Comparison of ENCODE assay signal across 27 cellular contexts in genomic region chr20:3282271-3283221, GRCh38. TPM values are rescaled to one million over a fixed set of nuclear protein-coding genes. Genes with fewer than 3 reads are reported as not detected.
A peak's percentile ranks its signal among the peaks of the same experiment; 100 is the strongest.
DNase-seq lines count a peak whose midpoint lies in the region; ATAC-seq and TF ChIP-seq lines count a peak whose summit lies in the region.
"Had no signal": no experiment of that assay in that cellular context is flagged by ENCODE, and none has a peak within 500 bp of the region (broad histone marks: within the 10 kb centered on the region; RNA-seq: fewer than 3 reads in every experiment).

No MANE protein-coding gene starts in this region.

- H2AFZ ChIP-seq in hepatocyte: no peak overlapping the region

- no TSS peak for BruUV-seq in Caco-2 (replicated peaks; lab: Mats Ljungman, UMichigan)

- peak overlapping the region; percentile 22 for H3K27ac Mint-ChIP-seq in Caco-2 (ENCODE audit: unreplicated experiment)
- peak overlapping the region; percentile 17 for H3K27ac Mint-ChIP-seq in mesothelial cell of epicardium
- H3K27ac Mint-ChIP-seq: activated CD8-positive, alpha-beta T cell treated with anti-CD3 and anti-CD28 coated beads, Interleukin-2, amount 10 ng/mL, durations not matched to agents 7 days and 5 days; dendritic cell treated with granulocyte-macrophage colony-stimulating factor and Interleukin-4, amounts not matched to agents 40 ng/mL and 50 ng/mL, for 4 days had no signal

- peaks cover 7% of the 10 kb centered on the region for H3K4me1 Mint-ChIP-seq in Caco-2 (ENCODE audit: low read depth, unreplicated experiment)
- H3K4me1 Mint-ChIP-seq in mesothelial cell of epicardium: peaks cover 9% of the 10 kb centered on the region
- H3K4me1 Mint-ChIP-seq: naive B cell had no signal

- CTCF ChIA-PET in Caco-2 (lab: Charles Lee): no interaction called here

- no peaks in the 10 kb centered on the region for H3K9me3 ChIP-seq in Caco-2
- H3K9me3 ChIP-seq in hepatocyte (ENCODE audit: low read depth): no peaks in the 10 kb centered on the region
- H3K9me3 ChIP-seq: adrenal gland; BLaER1 treated with 17β-estradiol and CSF1 and Interleukin-3, amounts not matched to agents 10 nM and 100 nM; HAP-1; stomach; transverse colon had no signal

- H3K4me3 Mint-ChIP-seq in Caco-2 (ENCODE audit: unreplicated experiment) (no peak overlapping the region), mesothelial cell of epicardium (no peak overlapping the region)
- H3K4me3 Mint-ChIP-seq: activated CD8-positive, alpha-beta T cell treated with anti-CD3 and anti-CD28 coated beads, Interleukin-2, amount 10 ng/mL, durations not matched to agents 7 days and 5 days; dendritic cell treated with granulocyte-macrophage colony-stimulating factor and Interleukin-4, amounts not matched to agents 40 ng/mL and 50 ng/mL, for 4 days had no signal

- peak overlapping the region; percentile 63 for H3K27ac ChIP-seq in hepatocyte
- H3K27ac ChIP-seq: adrenal gland; BLaER1 treated with 17β-estradiol and CSF1 and Interleukin-3, amounts not matched to agents 10 nM and 100 nM; stomach; transverse colon had no signal

- H3K4me3 ChIP-seq in Caco-2 (ENCODE audit: low read depth, low read length) (no peak overlapping the region), hepatocyte (no peak overlapping the region)
- H3K4me3 ChIP-seq: adrenal gland; BLaER1 treated with 17β-estradiol and CSF1 and Interleukin-3, amounts not matched to agents 10 nM and 100 nM; HAP-1; stomach; transverse colon had no signal

- no peaks in the 10 kb centered on the region for H3K4me1 ChIP-seq in Caco-2
- H3K4me1 ChIP-seq in hepatocyte (ENCODE audit: insufficient read depth): no peaks in the 10 kb centered on the region
- H3K4me1 ChIP-seq: adrenal gland, HAP-1, stomach, transverse colon had no signal

- POLR2A ChIA-PET in Caco-2 (lab: Charles Lee): interaction anchor here (0.5 kb wide), 1 partner anchor 19 kb away, joined by 3 read pairs; no protein-coding TSS in a partner anchor

- no peaks in the 10 kb centered on the region; the same call in 1 of the 2 replicates for H3K27me3 ChIP-seq in Caco-2 (replicated peaks; ENCODE audit: control insufficient read depth, insufficient read depth, low read length)
- no peaks in the 10 kb centered on the region for H3K27me3 ChIP-seq in hepatocyte
- H3K27me3 ChIP-seq: adrenal gland; BLaER1 treated with 17β-estradiol and CSF1 and Interleukin-3, amounts not matched to agents 10 nM and 100 nM; stomach; transverse colon had no signal

- no peak overlapping the region for H3K4me2 ChIP-seq in hepatocyte

- peak; percentile 13 to 43 for DNase-seq in Caco-2
- DNase-seq in SK-N-DZ (ENCODE audit: low spot score): peak; percentile 16
- no peak for DNase-seq in hepatocyte (ENCODE audit: low spot score)
- no peak for DNase-seq in mesothelial cell of epicardium (ENCODE audit: low spot score in 2 of 2, unreplicated experiment in 2 of 2)
- DNase-seq in activated CD4-positive, alpha-beta T cell treated with anti-CD3 and anti-CD28 coated beads for 48 hours: no peak
- no peak for DNase-seq in GDM1 (lab: John Stamatoyannopoulos, UW)
- DNase-seq: activated CD8-positive, alpha-beta T cell treated with anti-CD3 and anti-CD28 coated beads, Interleukin-2, amount 10 ng/mL, durations not matched to agents 7 days and 5 days; activated gamma-delta T cell treated with Interleukin-2 at 50 U/mL for 16 hours; activated T-cell treated with anti-CD3 and anti-CD28 coated beads, Interleukin-2, amount 50 U/mL, for 1 hour; EL; head of caudate nucleus; KBM-7; naive B cell; NCI-H1694; NCI-H446; right cardiac atrium; stimulated activated CD4-positive, alpha-beta T cell treated with anti-CD3 and anti-CD28 coated beads, Interleukin-12 subunit alpha, Interleukin-12 subunit beta, amount 100 ng/mL, for 4 hours; stomach; transverse colon had no signal

- no peaks in the 10 kb centered on the region for H3K79me2 ChIP-seq in hepatocyte

- no peaks in the 10 kb centered on the region for H4K20me1 ChIP-seq in hepatocyte (ENCODE audit: insufficient read depth, poor library complexity, severe bottlenecking)

- 90% methylated on average over 6 of the region's 6 CpGs for WGBS in hepatocyte (ENCODE audit: low lambda C conversion rate, missing lambda C conversion rate)

- no peaks in the 10 kb centered on the region for H3K36me3 Mint-ChIP-seq in Caco-2 (ENCODE audit: insufficient read depth, unreplicated experiment)
- peaks cover 29% of the 10 kb centered on the region for H3K36me3 Mint-ChIP-seq in mesothelial cell of epicardium

- no peaks in the 10 kb centered on the region for H3K27me3 Mint-ChIP-seq in Caco-2 (ENCODE audit: insufficient read depth, unreplicated experiment)
- no peaks in the 10 kb centered on the region for H3K27me3 Mint-ChIP-seq in mesothelial cell of epicardium (ENCODE audit: low read depth)
- H3K27me3 Mint-ChIP-seq: dendritic cell treated with granulocyte-macrophage colony-stimulating factor and Interleukin-4, amounts not matched to agents 40 ng/mL and 50 ng/mL, for 4 days; naive B cell had no signal

- TF ChIP-seq CTCF in Caco-2 (IDR thresholded peaks at IDR 0.05; ENCODE audit: insufficient read depth in 1 of 2, low read depth in 1 of 2, low read length in 1 of 2, severe bottlenecking in 1 of 2, unreplicated experiment in 1 of 2) (no peak), hepatocyte (IDR thresholded peaks at IDR 0.05; ENCODE audit: poor library complexity) (no peak), mesothelial cell of epicardium (IDR thresholded peaks at IDR 0.05; ENCODE audit: unreplicated experiment) (no peak)

- H3K9me3 Mint-ChIP-seq in Caco-2 (ENCODE audit: unreplicated experiment): no peaks in the 10 kb centered on the region
- H3K9me3 Mint-ChIP-seq in mesothelial cell of epicardium: no peaks in the 10 kb centered on the region
- H3K9me3 Mint-ChIP-seq: dendritic cell treated with granulocyte-macrophage colony-stimulating factor and Interleukin-4, amounts not matched to agents 40 ng/mL and 50 ng/mL, for 4 days; naive B cell had no signal

- no peaks in the 10 kb centered on the region for H3K36me3 ChIP-seq in Caco-2 (ENCODE audit: control insufficient read depth, insufficient read depth, low read length)
- no peaks in the 10 kb centered on the region for H3K36me3 ChIP-seq in hepatocyte (replicated peaks; ENCODE audit: insufficient read depth, low read depth)

- H3K9me2 ChIP-seq in hepatocyte (replicated peaks; ENCODE audit: insufficient read depth): no peaks in the 10 kb centered on the region

- intact Hi-C loops in Caco-2 (cut with micrococcal nuclease; ENCODE audit: unreplicated experiment): no loop called here

- ATAC-seq in GM21723 (IDR thresholded peaks at IDR 0.05; ENCODE audit: unreplicated experiment) (no peak), HG03571 (IDR thresholded peaks at IDR 0.05; ENCODE audit: unreplicated experiment) (no peak)
- ATAC-seq: activated CD4-positive, CD25-positive, alpha-beta regulatory T cell treated with anti-CD3 and anti-CD28 coated beads, Interleukin-2, amount 50 U/mL, for 24 hours; activated CD8-positive, alpha-beta T cell treated with anti-CD3 and anti-CD28 coated beads, Interleukin-2, amount 10 ng/mL, durations not matched to agents 7 days and 5 days; right cardiac atrium; Right ventricle myocardium inferior had no signal

RNA-seq across cellular contexts. Expression of gene SLC4A11, which starts 43.6 kb away (rescaled TPM):
- total RNA-seq in Caco-2 (2022): 8.6 and 9.5 TPM in 2 replicates
- polyA plus RNA-seq in SK-N-DZ (2014; cell fraction: cytosol; rRNA removed): 0.08 TPM in 1 of 2 replicates, not detected in the other
- 1.2 and 1.5 TPM in 2 replicates for polyA plus RNA-seq in SK-N-DZ (2014; cell fraction: nucleus; rRNA removed)
- total RNA-seq in hepatocyte: 0.28 and 0.37 TPM in 2 replicates
- 1.3 and 2.3 TPM in 2 replicates for polyA plus RNA-seq in hepatocyte
- total RNA-seq in mesothelial cell of epicardium: 1.0 to 2.5 TPM (median 1.9 TPM) in 3 replicates

Comparison
In these comparisons a context has a peak if more than half of its experiments do, and no peak if none do; other contexts are left out.
1. DNase-seq: peak in Caco-2 (2 of 2) and SK-N-DZ (single experiment); none in hepatocyte (single experiment), mesothelial cell of epicardium (0 of 2), activated CD4-positive, alpha-beta T cell treated with anti-CD3 and anti-CD28 coated beads for 48 hours (single experiment) and GDM1 (single experiment).